Comparison of ENCODE assay signal across 8 cellular contexts in the genomic region with DNA sequence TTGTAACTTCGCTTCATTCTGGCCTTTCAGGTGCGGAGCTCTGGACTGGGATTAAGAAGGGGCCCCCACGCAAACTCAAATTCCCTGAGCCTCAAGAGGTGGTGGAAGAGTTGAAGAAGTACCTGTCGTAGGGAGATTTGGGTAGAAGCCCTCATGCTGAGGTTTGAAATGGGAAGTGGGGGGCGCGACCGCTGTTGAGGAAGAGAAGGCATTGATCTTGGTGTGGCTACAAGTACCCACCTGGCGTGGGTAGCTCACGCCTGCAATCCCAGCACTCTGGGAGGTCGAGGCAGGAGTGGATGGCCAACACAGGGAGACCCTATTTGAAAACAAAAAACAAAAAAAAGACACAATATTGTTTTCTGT. TPM values are rescaled to one million over a fixed set of nuclear protein-coding genes. Genes with fewer than 3 reads are reported as not detected.
A peak's percentile ranks its signal among the peaks of the same experiment; 100 is the strongest.
DNase-seq lines count a peak whose midpoint lies in the region; ATAC-seq, FAIRE-seq and TF ChIP-seq lines count a peak whose summit lies in the region.

No MANE protein-coding gene starts in this region.

- POLR2A ChIA-PET in activated naive CD8-positive, alpha-beta T cell treated with anti-CD3 and anti-CD28 coated beads, Interleukin-2, amount 10 ng/mL, durations not matched to agents 7 days and 5 days (lab: Charles Lee), result interaction anchor here (0.6 to 2.5 kb wide), 22 partner anchors 10 to 836 kb away, joined by 3 to 36 read pairs (median 4); a partner anchor contains a TSS
- POLR2A ChIA-PET in HepG2 (lab: Yijun Ruan, JAX), result interaction anchor here (0.6 to 2.7 kb wide), 6 partner anchors 9 to 58 kb away, joined by 3 to 18 read pairs (median 12); a partner anchor contains a TSS

- peaks cover 98% of the 10 kb centered on the region for H3K36me3 Mint-ChIP-seq in activated T-cell treated with anti-CD3 and anti-CD28 coated beads, Interleukin-2, amount 50 U/mL, for 24 hours (ENCODE audit: low read depth)
- peaks cover 38% of the 10 kb centered on the region for H3K36me3 Mint-ChIP-seq in activated naive CD8-positive, alpha-beta T cell treated with anti-CD3 and anti-CD28 coated beads, Interleukin-2, amount 10 ng/mL, durations not matched to agents 7 days and 5 days

- H3K27ac ChIP-seq in HepG2 (ENCODE audit: extremely low read length, insufficient read depth, low read length) (peak overlapping the region; percentile 80), tibial artery (peak overlapping the region; percentile 96 to 99)

- peaks cover 12% of the 10 kb centered on the region for H3K79me2 ChIP-seq in HepG2 (ENCODE audit: insufficient read depth, low read length)

- H3K27me3 ChIP-seq in HepG2 (ENCODE audit: control insufficient read depth in 1 of 2, insufficient read depth in 2 of 2, low read length in 2 of 2) (no peaks in the 10 kb centered on the region), tibial artery (no peaks in the 10 kb centered on the region)

- no peak for TF ChIP-seq EP300 in HepG2 (IDR thresholded peaks at IDR 0.05; ENCODE audit: low read depth in 2 of 2, low read length in 2 of 2)
- no peak for TF ChIP-seq EP300 in HepG2 (CRISPR knock-in tag; IDR thresholded peaks at IDR 0.05; ENCODE audit: borderline replicate concordance)

- TF ChIP-seq RAD21 in HepG2 (CRISPR knock-in tag; IDR thresholded peaks at IDR 0.05), result no peak

- peak overlapping the region; percentile 99 for H3K4me3 Mint-ChIP-seq in activated T-cell treated with anti-CD3 and anti-CD28 coated beads, Interleukin-2, amount 50 U/mL, for 24 hours
- H3K4me3 Mint-ChIP-seq in activated naive CD8-positive, alpha-beta T cell treated with anti-CD3 and anti-CD28 coated beads, Interleukin-2, amount 10 ng/mL, durations not matched to agents 7 days and 5 days, result peak overlapping the region; percentile 100

- H3K4me1 Mint-ChIP-seq in activated T-cell treated with anti-CD3 and anti-CD28 coated beads, Interleukin-2, amount 50 U/mL, for 24 hours (ENCODE audit: low read depth), result peaks cover 54% of the 10 kb centered on the region
- H3K4me1 Mint-ChIP-seq in activated naive CD8-positive, alpha-beta T cell treated with anti-CD3 and anti-CD28 coated beads, Interleukin-2, amount 10 ng/mL, durations not matched to agents 7 days and 5 days, result peaks cover 36% of the 10 kb centered on the region

- peak overlapping the region; percentile 58 to 78 (median 78) for H3K4me3 ChIP-seq in HepG2 (replicated peaks in 1 of 3; ENCODE audit: insufficient read depth in 1 of 3, low read depth in 2 of 3, low read length in 3 of 3)
- H3K4me3 ChIP-seq in tibial artery, result peak overlapping the region; percentile 98 to 100

- no peaks in the 10 kb centered on the region for H3K9me3 Mint-ChIP-seq in activated T-cell treated with anti-CD3 and anti-CD28 coated beads, Interleukin-2, amount 50 U/mL, for 24 hours
- no peaks in the 10 kb centered on the region for H3K9me3 Mint-ChIP-seq in activated naive CD8-positive, alpha-beta T cell treated with anti-CD3 and anti-CD28 coated beads, Interleukin-2, amount 10 ng/mL, durations not matched to agents 7 days and 5 days

- peaks cover 7% of the 10 kb centered on the region; the same call in 1 of the 2 replicates for H3K4me1 ChIP-seq in HepG2 (ENCODE audit: insufficient read depth, low read length)
- H3K4me1 ChIP-seq in tibial artery, result peaks cover 0 to 20% (median 10%) of the 10 kb centered on the region in 4 donors

- in situ Hi-C loops in HepG2 (cut with HindIII; ENCODE audit: extremely low pct_ligation_motif_present, low pct_unique_long_range_greater_than_20kb), result loop anchor here (10.0 kb wide), 1 partner anchor 773 kb away; no protein-coding TSS in a partner anchor

- TF ChIP-seq CTCF in HepG2 (CRISPR knock-in tag; IDR thresholded peaks at IDR 0.05) (no peak), tibial artery (IDR thresholded peaks at IDR 0.05) (no peak)

- H3K36me3 ChIP-seq in HepG2 (replicated peaks in 1 of 2; ENCODE audit: control insufficient read depth in 1 of 2, insufficient read depth in 2 of 2, low read length in 2 of 2) (peaks cover 12 to 71% of the 10 kb centered on the region in 2 experiments), tibial artery (peaks cover 29 to 68% (median 44%) of the 10 kb centered on the region in 3 donors)

- no peak overlapping the region for H2AFZ ChIP-seq in HepG2 (ENCODE audit: low read length)

- no peak for DNase-seq in activated T-cell treated with anti-CD3 and anti-CD28 coated beads, Interleukin-2, amount 50 U/mL, for 24 hours
- no peak for DNase-seq in activated T-cell treated with anti-CD3 and anti-CD28 coated beads, Interleukin-2, amount 50 U/mL, for 48 hours
- DNase-seq in activated naive CD8-positive, alpha-beta T cell treated with anti-CD3 and anti-CD28 coated beads, Interleukin-2, amount 10 ng/mL, durations not matched to agents 7 days and 5 days, result no peak
- DNase-seq in HepG2 (ENCODE audit: low spot score), result no peak
- no peak for DNase-seq in tibial artery
- DNase-seq in RCC 7860 (ENCODE audit: low spot score), result no peak
- no peak for DNase-seq in cortex of kidney (lab: John Stamatoyannopoulos, UW)
- no peak for DNase-seq in activated CD4-positive, CD25-positive, alpha-beta regulatory T cell treated with anti-CD3 and anti-CD28 coated beads, Interleukin-2, amount 50 U/mL, for 72 hours

- H3K27ac Mint-ChIP-seq in activated T-cell treated with anti-CD3 and anti-CD28 coated beads, Interleukin-2, amount 50 U/mL, for 24 hours, result peak overlapping the region; percentile 100
- peak overlapping the region; percentile 100 for H3K27ac Mint-ChIP-seq in activated naive CD8-positive, alpha-beta T cell treated with anti-CD3 and anti-CD28 coated beads, Interleukin-2, amount 10 ng/mL, durations not matched to agents 7 days and 5 days

- intact Hi-C loops in HepG2 (cut with micrococcal nuclease; ENCODE audit: unreplicated experiment) (no loop called here), tibial artery (cut with DNase I; ENCODE audit: low total_unique reads) (loop anchor here (10.0 kb wide), 1 partner anchor 63 kb away; no protein-coding TSS in a partner anchor)

- H3K4me2 ChIP-seq in HepG2 (ENCODE audit: low read depth, low read length), result peak overlapping the region; percentile 62

- CTCF ChIA-PET in HepG2 (lab: Yijun Ruan, JAX; ENCODE audit: low intra/inter-chr PET ratio, low total read pairs), result no interaction called here

- ATAC-seq in activated naive CD8-positive, alpha-beta T cell treated with anti-CD3 and anti-CD28 coated beads, Interleukin-2, amount 10 ng/mL, durations not matched to agents 7 days and 5 days (ENCODE audit: low read depth), result no peak
- ATAC-seq in HepG2, result no peak

- no peak for TF ChIP-seq POLR2A in HepG2 (IDR thresholded peaks at IDR 0.05; ENCODE audit: insufficient read depth in 1 of 2, low read depth in 2 of 2, low read length in 2 of 2)

- 64% methylated on average over 10 of the region's 10 CpGs for WGBS in HepG2 (ENCODE audit: low lambda C conversion rate)

- H3K9me3 ChIP-seq in HepG2 (ENCODE audit: low read length) (no peaks in the 10 kb centered on the region), tibial artery (no peaks in the 10 kb centered on the region)

- H3K9ac ChIP-seq in HepG2 (ENCODE audit: insufficient read depth, low read depth, low read length), result peak overlapping the region; percentile 85

- no peaks in the 10 kb centered on the region for H3K27me3 Mint-ChIP-seq in activated T-cell treated with anti-CD3 and anti-CD28 coated beads, Interleukin-2, amount 50 U/mL, for 24 hours
- no peaks in the 10 kb centered on the region for H3K27me3 Mint-ChIP-seq in activated naive CD8-positive, alpha-beta T cell treated with anti-CD3 and anti-CD28 coated beads, Interleukin-2, amount 10 ng/mL, durations not matched to agents 7 days and 5 days

- H4K20me1 ChIP-seq in HepG2 (ENCODE audit: insufficient read depth, low read length), result no peaks in the 10 kb centered on the region

- FAIRE-seq in HepG2 (lab: Jason Lieb, UNC) (no peak), RCC 7860 (lab: Jason Lieb, UNC) (no peak)

- BruUV-seq in HepG2 (replicated peaks; lab: Mats Ljungman, UMichigan), result TSS peak; percentile 55

RNA-seq across cellular contexts. Expression of a gene that starts 0.8 kb away (rescaled TPM):
- total RNA-seq in activated naive CD8-positive, alpha-beta T cell treated with anti-CD3 and anti-CD28 coated beads, Interleukin-2, amount 10 ng/mL, durations not matched to agents 7 days and 5 days, result 100 to 1,000 TPM; 176 to 178 TPM
- total RNA-seq in HepG2 (2016; rRNA removed; fragmentation: Illumina TruSeq; extraction: Trizol), result 70.2 and 77.4 TPM in 2 replicates
- total RNA-seq in HepG2 (2016; cell fraction: cytosol; rRNA removed; fragmentation: Illumina TruSeq; extraction: Trizol; ENCODE audit: low read depth), result 48.7 and 57.5 TPM in 2 replicates
- total RNA-seq in HepG2 (2016; cell fraction: insoluble cytoplasmic fraction; rRNA removed; fragmentation: Illumina TruSeq; extraction: Trizol), result 76.0 and 79.2 TPM in 2 replicates
- total RNA-seq in HepG2 (2016; cell fraction: membrane; rRNA removed; fragmentation: Illumina TruSeq; extraction: Trizol), result 80.5 and 93.1 TPM in 2 replicates
- total RNA-seq in HepG2 (2016; cell fraction: nucleus; rRNA removed; fragmentation: Illumina TruSeq; extraction: Trizol), result 38.1 and 39.0 TPM in 2 replicates
- 22.0 and 27.2 TPM in 2 replicates for polyA plus RNA-seq in HepG2 (2011; rRNA removed)
- polyA plus RNA-seq in HepG2 (2011; cell fraction: cytosol; rRNA removed), result 30.8 and 42.4 TPM in 2 replicates
- polyA plus RNA-seq in HepG2 (2011; cell fraction: nucleus; rRNA removed), result 34.5 and 35.6 TPM in 2 replicates
- polyA plus RNA-seq in HepG2 (2012), result 18.1 and 28.1 TPM in 2 replicates
- polyA plus RNA-seq in HepG2 (2016; cell fraction: cytosol; fragmentation: Illumina TruSeq; extraction: Trizol; ENCODE audit: low read depth), result 46.1 and 57.4 TPM in 2 replicates
- polyA plus RNA-seq in HepG2 (2016; cell fraction: insoluble cytoplasmic fraction; fragmentation: Illumina TruSeq; extraction: Trizol; ENCODE audit: low read depth), result 59.0 and 63.0 TPM in 2 replicates
- polyA plus RNA-seq in HepG2 (2016; cell fraction: membrane; fragmentation: Illumina TruSeq; extraction: Trizol; ENCODE audit: low read depth), result 58.7 and 68.5 TPM in 2 replicates
- polyA plus RNA-seq in HepG2 (2016; cell fraction: nucleus; fragmentation: Illumina TruSeq; extraction: Trizol; ENCODE audit: insufficient read depth, low read depth), result 58.2 and 61.8 TPM in 2 replicates
- polyA minus RNA-seq in HepG2 (2011; rRNA and poly(A)+ RNA removed; ENCODE audit: low replicate concordance), result 12.4 and 17.0 TPM in 2 replicates
- polyA minus RNA-seq in HepG2 (2011; cell fraction: cytosol; rRNA and poly(A)+ RNA removed), result 6.4 and 7.8 TPM in 2 replicates
- polyA minus RNA-seq in HepG2 (2011; cell fraction: nucleus; rRNA and poly(A)+ RNA removed), result 33.2 and 37.3 TPM in 2 replicates

RNA-seq across cellular contexts. Expression of a gene that starts 9.5 kb away (rescaled TPM):
- total RNA-seq in activated naive CD8-positive, alpha-beta T cell treated with anti-CD3 and anti-CD28 coated beads, Interleukin-2, amount 10 ng/mL, durations not matched to agents 7 days and 5 days, result not detected
- not detected in 2 replicates for total RNA-seq in HepG2 (2016; rRNA removed; fragmentation: Illumina TruSeq; extraction: Trizol)
- total RNA-seq in HepG2 (2016; cell fraction: cytosol; rRNA removed; fragmentation: Illumina TruSeq; extraction: Trizol; ENCODE audit: low read depth), result not detected in 2 replicates
- total RNA-seq in HepG2 (2016; cell fraction: insoluble cytoplasmic fraction; rRNA removed; fragmentation: Illumina TruSeq; extraction: Trizol), result not detected in 2 replicates
- total RNA-seq in HepG2 (2016; cell fraction: membrane; rRNA removed; fragmentation: Illumina TruSeq; extraction: Trizol), result not detected in 2 replicates
- total RNA-seq in HepG2 (2016; cell fraction: nucleus; rRNA removed; fragmentation: Illumina TruSeq; extraction: Trizol), result not detected in 2 replicates
- not detected in 2 replicates for polyA plus RNA-seq in HepG2 (2011; rRNA removed)
- polyA plus RNA-seq in HepG2 (2011; cell fraction: cytosol; rRNA removed), result not detected in 2 replicates
- not detected in 2 replicates for polyA plus RNA-seq in HepG2 (2011; cell fraction: nucleus; rRNA removed)
- 0.11 TPM in 1 of 2 replicates, not detected in the other for polyA plus RNA-seq in HepG2 (2012)
- not detected in 2 replicates for polyA plus RNA-seq in HepG2 (2016; cell fraction: cytosol; fragmentation: Illumina TruSeq; extraction: Trizol; ENCODE audit: low read depth)
- polyA plus RNA-seq in HepG2 (2016; cell fraction: insoluble cytoplasmic fraction; fragmentation: Illumina TruSeq; extraction: Trizol; ENCODE audit: low read depth), result not detected in 2 replicates
- polyA plus RNA-seq in HepG2 (2016; cell fraction: membrane; fragmentation: Illumina TruSeq; extraction: Trizol; ENCODE audit: low read depth), result not detected in 2 replicates
- not detected in 2 replicates for polyA plus RNA-seq in HepG2 (2016; cell fraction: nucleus; fragmentation: Illumina TruSeq; extraction: Trizol; ENCODE audit: insufficient read depth, low read depth)
- not detected in 2 replicates for polyA minus RNA-seq in HepG2 (2011; rRNA and poly(A)+ RNA removed; ENCODE audit: low replicate concordance)
- not detected in 2 replicates for polyA minus RNA-seq in HepG2 (2011; cell fraction: cytosol; rRNA and poly(A)+ RNA removed)
- not detected in 2 replicates for polyA minus RNA-seq in HepG2 (2011; cell fraction: nucleus; rRNA and poly(A)+ RNA removed)

RNA-seq across cellular contexts. Expression of a gene that starts 19.5 kb away (rescaled TPM):
- total RNA-seq in activated naive CD8-positive, alpha-beta T cell treated with anti-CD3 and anti-CD28 coated beads, Interleukin-2, amount 10 ng/mL, durations not matched to agents 7 days and 5 days, result 10 to 100 TPM in 1 of 2 experiments, 1 to 10 TPM in 1; 9.3 to 11.2 TPM
- 128 and 184 TPM in 2 replicates for total RNA-seq in HepG2 (2016; rRNA removed; fragmentation: Illumina TruSeq; extraction: Trizol)
- 9.7 and 10.3 TPM in 2 replicates for total RNA-seq in HepG2 (2016; cell fraction: cytosol; rRNA removed; fragmentation: Illumina TruSeq; extraction: Trizol; ENCODE audit: low read depth)
- total RNA-seq in HepG2 (2016; cell fraction: insoluble cytoplasmic fraction; rRNA removed; fragmentation: Illumina TruSeq; extraction: Trizol), result 125 and 182 TPM in 2 replicates
- total RNA-seq in HepG2 (2016; cell fraction: membrane; rRNA removed; fragmentation: Illumina TruSeq; extraction: Trizol), result 25.4 and 28.5 TPM in 2 replicates
- 122 and 125 TPM in 2 replicates for total RNA-seq in HepG2 (2016; cell fraction: nucleus; rRNA removed; fragmentation: Illumina TruSeq; extraction: Trizol)
- polyA plus RNA-seq in HepG2 (2011; rRNA removed), result 117 and 136 TPM in 2 replicates
- 93.8 and 103 TPM in 2 replicates for polyA plus RNA-seq in HepG2 (2011; cell fraction: cytosol; rRNA removed)
- polyA plus RNA-seq in HepG2 (2011; cell fraction: nucleus; rRNA removed), result 87.0 and 99.3 TPM in 2 replicates
- 85.5 and 97.1 TPM in 2 replicates for polyA plus RNA-seq in HepG2 (2012)
- polyA plus RNA-seq in HepG2 (2016; cell fraction: cytosol; fragmentation: Illumina TruSeq; extraction: Trizol; ENCODE audit: low read depth), result 2.6 and 3.2 TPM in 2 replicates
- polyA plus RNA-seq in HepG2 (2016; cell fraction: insoluble cytoplasmic fraction; fragmentation: Illumina TruSeq; extraction: Trizol; ENCODE audit: low read depth), result 131 and 135 TPM in 2 replicates
- polyA plus RNA-seq in HepG2 (2016; cell fraction: membrane; fragmentation: Illumina TruSeq; extraction: Trizol; ENCODE audit: low read depth), result 11.5 and 13.2 TPM in 2 replicates
- 100 and 103 TPM in 2 replicates for polyA plus RNA-seq in HepG2 (2016; cell fraction: nucleus; fragmentation: Illumina TruSeq; extraction: Trizol; ENCODE audit: insufficient read depth, low read depth)
- 263 and 616 TPM in 2 replicates for polyA minus RNA-seq in HepG2 (2011; rRNA and poly(A)+ RNA removed; ENCODE audit: low replicate concordance)
- 140 and 158 TPM in 2 replicates for polyA minus RNA-seq in HepG2 (2011; cell fraction: cytosol; rRNA and poly(A)+ RNA removed)
- 209 and 212 TPM in 2 replicates for polyA minus RNA-seq in HepG2 (2011; cell fraction: nucleus; rRNA and poly(A)+ RNA removed)

RNA-seq across cellular contexts. Expression of a gene that starts 29.7 kb away (rescaled TPM):
- total RNA-seq in activated naive CD8-positive, alpha-beta T cell treated with anti-CD3 and anti-CD28 coated beads, Interleukin-2, amount 10 ng/mL, durations not matched to agents 7 days and 5 days, result 10 to 100 TPM; 61.6 to 64.7 TPM
- 67.0 and 129 TPM in 2 replicates for total RNA-seq in HepG2 (2016; rRNA removed; fragmentation: Illumina TruSeq; extraction: Trizol)
- 23.9 and 24.2 TPM in 2 replicates for total RNA-seq in HepG2 (2016; cell fraction: cytosol; rRNA removed; fragmentation: Illumina TruSeq; extraction: Trizol; ENCODE audit: low read depth)
- total RNA-seq in HepG2 (2016; cell fraction: insoluble cytoplasmic fraction; rRNA removed; fragmentation: Illumina TruSeq; extraction: Trizol), result 67.3 and 132 TPM in 2 replicates
- total RNA-seq in HepG2 (2016; cell fraction: membrane; rRNA removed; fragmentation: Illumina TruSeq; extraction: Trizol), result 43.6 and 47.0 TPM in 2 replicates
- 118 and 129 TPM in 2 replicates for total RNA-seq in HepG2 (2016; cell fraction: nucleus; rRNA removed; fragmentation: Illumina TruSeq; extraction: Trizol)
- polyA plus RNA-seq in HepG2 (2011; rRNA removed), result 73.9 and 84.5 TPM in 2 replicates
- 64.6 and 74.4 TPM in 2 replicates for polyA plus RNA-seq in HepG2 (2011; cell fraction: cytosol; rRNA removed)
- polyA plus RNA-seq in HepG2 (2011; cell fraction: nucleus; rRNA removed), result 58.5 and 61.3 TPM in 2 replicates
- polyA plus RNA-seq in HepG2 (2012), result 69.3 and 76.8 TPM in 2 replicates
- 20.9 and 22.1 TPM in 2 replicates for polyA plus RNA-seq in HepG2 (2016; cell fraction: cytosol; fragmentation: Illumina TruSeq; extraction: Trizol; ENCODE audit: low read depth)
- polyA plus RNA-seq in HepG2 (2016; cell fraction: insoluble cytoplasmic fraction; fragmentation: Illumina TruSeq; extraction: Trizol; ENCODE audit: low read depth), result 69.9 and 74.8 TPM in 2 replicates
- polyA plus RNA-seq in HepG2 (2016; cell fraction: membrane; fragmentation: Illumina TruSeq; extraction: Trizol; ENCODE audit: low read depth), result 34.0 and 35.7 TPM in 2 replicates
- 188 and 197 TPM in 2 replicates for polyA plus RNA-seq in HepG2 (2016; cell fraction: nucleus; fragmentation: Illumina TruSeq; extraction: Trizol; ENCODE audit: insufficient read depth, low read depth)
- polyA minus RNA-seq in HepG2 (2011; rRNA and poly(A)+ RNA removed; ENCODE audit: low replicate concordance), result 143 and 304 TPM in 2 replicates
- polyA minus RNA-seq in HepG2 (2011; cell fraction: cytosol; rRNA and poly(A)+ RNA removed), result 56.1 and 60.1 TPM in 2 replicates
- 57.4 and 73.6 TPM in 2 replicates for polyA minus RNA-seq in HepG2 (2011; cell fraction: nucleus; rRNA and poly(A)+ RNA removed)

RNA-seq across cellular contexts. Expression of a gene that starts 30.1 kb away (rescaled TPM):
- 10 to 100 TPM; 13.1 to 14.0 TPM for total RNA-seq in activated naive CD8-positive, alpha-beta T cell treated with anti-CD3 and anti-CD28 coated beads, Interleukin-2, amount 10 ng/mL, durations not matched to agents 7 days and 5 days
- 13.8 and 15.1 TPM in 2 replicates for total RNA-seq in HepG2 (2016; rRNA removed; fragmentation: Illumina TruSeq; extraction: Trizol)
- total RNA-seq in HepG2 (2016; cell fraction: cytosol; rRNA removed; fragmentation: Illumina TruSeq; extraction: Trizol; ENCODE audit: low read depth), result 5.6 and 6.3 TPM in 2 replicates
- total RNA-seq in HepG2 (2016; cell fraction: insoluble cytoplasmic fraction; rRNA removed; fragmentation: Illumina TruSeq; extraction: Trizol), result 14.0 and 14.8 TPM in 2 replicates
- 6.4 and 7.4 TPM in 2 replicates for total RNA-seq in HepG2 (2016; cell fraction: membrane; rRNA removed; fragmentation: Illumina TruSeq; extraction: Trizol)
- 7.7 and 8.9 TPM in 2 replicates for total RNA-seq in HepG2 (2016; cell fraction: nucleus; rRNA removed; fragmentation: Illumina TruSeq; extraction: Trizol)
- polyA plus RNA-seq in HepG2 (2011; rRNA removed), result 12.8 and 12.9 TPM in 2 replicates
- 14.5 and 23.8 TPM in 2 replicates for polyA plus RNA-seq in HepG2 (2011; cell fraction: cytosol; rRNA removed)
- polyA plus RNA-seq in HepG2 (2011; cell fraction: nucleus; rRNA removed), result 19.1 and 22.0 TPM in 2 replicates
- 6.5 and 9.5 TPM in 2 replicates for polyA plus RNA-seq in HepG2 (2012)
- 5.3 and 6.8 TPM in 2 replicates for polyA plus RNA-seq in HepG2 (2016; cell fraction: cytosol; fragmentation: Illumina TruSeq; extraction: Trizol; ENCODE audit: low read depth)
- 18.8 and 19.8 TPM in 2 replicates for polyA plus RNA-seq in HepG2 (2016; cell fraction: insoluble cytoplasmic fraction; fragmentation: Illumina TruSeq; extraction: Trizol; ENCODE audit: low read depth)
- 4.9 and 5.2 TPM in 2 replicates for polyA plus RNA-seq in HepG2 (2016; cell fraction: membrane; fragmentation: Illumina TruSeq; extraction: Trizol; ENCODE audit: low read depth)
- polyA plus RNA-seq in HepG2 (2016; cell fraction: nucleus; fragmentation: Illumina TruSeq; extraction: Trizol; ENCODE audit: insufficient read depth, low read depth), result 12.1 and 13.6 TPM in 2 replicates
- polyA minus RNA-seq in HepG2 (2011; rRNA and poly(A)+ RNA removed; ENCODE audit: low replicate concordance), result 6.8 and 11.8 TPM in 2 replicates
- 4.0 and 4.8 TPM in 2 replicates for polyA minus RNA-seq in HepG2 (2011; cell fraction: cytosol; rRNA and poly(A)+ RNA removed)
- polyA minus RNA-seq in HepG2 (2011; cell fraction: nucleus; rRNA and poly(A)+ RNA removed), result 8.8 and 9.9 TPM in 2 replicates
